ENCODE assay signal across 26 cellular contexts in genomic region chr12:53976823-53977595, GRCh38. TPM values are rescaled to one million over a fixed set of nuclear protein-coding genes. Genes with fewer than 3 reads are reported as not detected.
DNase-seq lines count a peak whose midpoint lies in the region; ATAC-seq and TF ChIP-seq lines count a peak whose summit lies in the region.
"Had no signal": no experiment of that assay in that cellular context is flagged by ENCODE, and none has a peak within 500 bp of the region (broad histone marks: within the 10 kb centered on the region; RNA-seq: fewer than 3 reads in every experiment).

No MANE protein-coding gene starts in this region.

- H3K27ac Mint-ChIP-seq in CD4-positive, alpha-beta T cell, result no peak overlapping the region
- H3K27ac Mint-ChIP-seq in nephron progenitor cell, result no peak overlapping the region
- no peak overlapping the region for H3K27ac Mint-ChIP-seq in neural progenitor cell
- H3K27ac Mint-ChIP-seq: activated T-helper 17 cell treated with anti-CD3 and anti-CD28 coated beads, Interleukin-2, amount 50 U/mL, for 72 hours had no signal

- peaks cover 98% of the 10 kb centered on the region for H3K27me3 ChIP-seq in CD4-positive, alpha-beta T cell (ENCODE audit: control insufficient read depth, insufficient read depth, low read length)
- H3K27me3 ChIP-seq in Panc1 (ENCODE audit: control insufficient read depth, insufficient read depth, low read length) (no peaks in the 10 kb centered on the region), neural progenitor cell (peaks cover 100% of the 10 kb centered on the region)

- no peak overlapping the region for H3K4me2 ChIP-seq in neural progenitor cell

- H3K4me1 ChIP-seq in Panc1 (ENCODE audit: control insufficient read depth, insufficient read depth, low read length), result peaks cover 63% of the 10 kb centered on the region
- no peaks in the 10 kb centered on the region for H3K4me1 ChIP-seq in neural progenitor cell

- no TSS peak for BruUV-seq in Panc1 (replicated peaks; lab: Mats Ljungman, UMichigan)

- CTCF ChIA-PET in CD4-positive, alpha-beta T cell (lab: Charles Lee), result interaction anchor here (1.4 kb wide), 1 partner anchor 28 kb away, joined by 3 read pairs; no protein-coding TSS in a partner anchor
- CTCF ChIA-PET in Panc1 (lab: Charles Lee), result interaction anchor here (0.7 to 1.0 kb wide), 2 partner anchors 147 to 220 kb away, joined by 3 to 5 read pairs; no protein-coding TSS in a partner anchor

- intact Hi-C loops in CD4-positive, alpha-beta T cell (cut with DNase I, micrococcal nuclease), result no loop called here
- intact Hi-C loops in Panc1 (cut with micrococcal nuclease; ENCODE audit: unreplicated experiment), result no loop called here

- no peak for DNase-seq in CD4-positive, alpha-beta T cell
- DNase-seq in Panc1 (ENCODE audit: low read depth, low spot score), result no peak
- no peak for DNase-seq in nephron progenitor cell
- DNase-seq in neural progenitor cell (ENCODE audit: low spot score), result no peak
- DNase-seq in activated CD8-positive, alpha-beta memory T cell treated with anti-CD3 and anti-CD28 coated beads, Interleukin-2, amount 50 U/mL, for 48 hours, result no peak
- DNase-seq: activated CD4-positive, alpha-beta T cell treated with anti-CD3 and anti-CD28 coated beads for 4 hours; C1 segment of cervical spinal cord; DMS 273 treated with DMSO at 0.1 percent for 48 hours; effector CD8-positive, alpha-beta T cell; GDM1; KBM-7; kidney; NCI-H187; NCI-H2227 treated with DMSO at 0.1 percent for 48 hours; NCI-H748 treated with DMSO at 0.1 percent for 48 hours; SHP77 treated with DMSO at 0.1 percent for 48 hours; stimulated activated CD4-positive, alpha-beta T cell treated with anti-CD3 and anti-CD28 coated beads, Interleukin-15, amount 100 ng/mL, for 24 hours; T-cell had no signal

- no peak overlapping the region for H3K27ac ChIP-seq in CD4-positive, alpha-beta T cell (ENCODE audit: low read depth, low read length)
- H3K27ac ChIP-seq in Panc1 (ENCODE audit: low read length) (peak overlapping the region; percentile 100), neural progenitor cell (no peak overlapping the region)
- H3K27ac ChIP-seq: right atrium auricular region, vagina had no signal

- H2AFZ ChIP-seq in neural progenitor cell (replicated peaks), result no peak overlapping the region

- POLR2A ChIA-PET in CD4-positive, alpha-beta T cell (lab: Charles Lee), result no interaction called here
- POLR2A ChIA-PET in Panc1 (lab: Charles Lee), result interaction anchor here (0.6 to 1.1 kb wide), 3 partner anchors 23 to 270 kb away, joined by 4 to 9 read pairs (median 8); partner anchors contain the start of genes HOXC13 and HOXC9

- in situ Hi-C loops in Panc1 (cut with HindIII; ENCODE audit: low pct_unique_long_range_greater_than_20kb, low sequenced_read_pairs), result no loop called here

- no peak for TF ChIP-seq CTCF in CD4-positive, alpha-beta T cell (IDR thresholded peaks at IDR 0.05)
- no peak for TF ChIP-seq CTCF in Panc1 (IDR thresholded peaks at IDR 0.05)
- no peak for TF ChIP-seq CTCF in nephron progenitor cell (IDR thresholded peaks at IDR 0.05)
- TF ChIP-seq CTCF in neural progenitor cell (IDR thresholded peaks at IDR 0.05), result no peak

- peaks cover 34% of the 10 kb centered on the region for H3K4me1 Mint-ChIP-seq in CD4-positive, alpha-beta T cell (ENCODE audit: low read depth)
- H3K4me1 Mint-ChIP-seq in nephron progenitor cell (peaks cover 88% of the 10 kb centered on the region), neural progenitor cell (no peaks in the 10 kb centered on the region)

- H3K9ac ChIP-seq in neural progenitor cell, result no peak overlapping the region

- H3K27me3 Mint-ChIP-seq in CD4-positive, alpha-beta T cell, result peaks cover 97% of the 10 kb centered on the region
- H3K27me3 Mint-ChIP-seq in nephron progenitor cell (ENCODE audit: low read depth, poor library complexity) (peaks cover 99% of the 10 kb centered on the region), neural progenitor cell (ENCODE audit: insufficient read depth, low read depth) (peaks cover 92% of the 10 kb centered on the region)

- H3K4me3 Mint-ChIP-seq in CD4-positive, alpha-beta T cell, result peak overlapping the region; percentile 26
- H3K4me3 Mint-ChIP-seq in nephron progenitor cell (peak overlapping the region; percentile 89), neural progenitor cell (no peak overlapping the region)
- H3K4me3 Mint-ChIP-seq: activated T-helper 17 cell treated with anti-CD3 and anti-CD28 coated beads, Interleukin-2, amount 50 U/mL, for 72 hours; T-cell had no signal

- H3K36me3 ChIP-seq in Panc1 (ENCODE audit: control insufficient read depth, insufficient read depth, low read length) (no peaks in the 10 kb centered on the region), neural progenitor cell (no peaks in the 10 kb centered on the region)
- H3K36me3 ChIP-seq: right atrium auricular region, vagina had no signal

- H3K79me2 ChIP-seq in neural progenitor cell (ENCODE audit: low read depth), result no peaks in the 10 kb centered on the region

- no peaks in the 10 kb centered on the region for H3K9me3 ChIP-seq in CD4-positive, alpha-beta T cell (ENCODE audit: control insufficient read depth, low read length)
- no peaks in the 10 kb centered on the region for H3K9me3 ChIP-seq in Panc1 (ENCODE audit: control insufficient read depth, insufficient read depth, low read depth, low read length)
- H3K9me3 ChIP-seq in neural progenitor cell (ENCODE audit: low read depth), result no peaks in the 10 kb centered on the region
- H3K9me3 ChIP-seq: right atrium auricular region, vagina had no signal

- no peaks in the 10 kb centered on the region for H3K9me3 Mint-ChIP-seq in CD4-positive, alpha-beta T cell
- no peaks in the 10 kb centered on the region for H3K9me3 Mint-ChIP-seq in nephron progenitor cell
- H3K9me3 Mint-ChIP-seq in neural progenitor cell, result peaks cover 5% of the 10 kb centered on the region
- H3K9me3 Mint-ChIP-seq: activated T-helper 17 cell treated with anti-CD3 and anti-CD28 coated beads, Interleukin-2, amount 50 U/mL, for 72 hours; T-cell had no signal

- H3F3A ChIP-seq in neural progenitor cell (ENCODE audit: low read depth), result no peaks in the 10 kb centered on the region

- peak overlapping the region; percentile 77 to 85; a peak in 3 of 4 replicates for H3K4me3 ChIP-seq in Panc1 (ENCODE audit: low read depth in 2 of 2, low read length in 2 of 2)
- no peak overlapping the region for H3K4me3 ChIP-seq in neural progenitor cell
- H3K4me3 ChIP-seq: lung, right atrium auricular region, vagina had no signal

- peaks cover 75% of the 10 kb centered on the region for H4K20me1 ChIP-seq in neural progenitor cell (ENCODE audit: low read depth)

- no peak for ATAC-seq in CD4-positive, alpha-beta T cell (ENCODE audit: poor library complexity)
- no peak for ATAC-seq in Panc1
- no peak for ATAC-seq in GM21360 (IDR thresholded peaks at IDR 0.05; ENCODE audit: unreplicated experiment)
- ATAC-seq: activated T-helper 17 cell treated with anti-CD3 and anti-CD28 coated beads, Interleukin-2, amount 50 U/mL, for 72 hours; T-cell had no signal

- peaks cover 4% of the 10 kb centered on the region for H3K36me3 Mint-ChIP-seq in CD4-positive, alpha-beta T cell (ENCODE audit: low read depth)
- H3K36me3 Mint-ChIP-seq in nephron progenitor cell (ENCODE audit: low read depth), result no peaks in the 10 kb centered on the region
- H3K36me3 Mint-ChIP-seq in neural progenitor cell, result no peaks in the 10 kb centered on the region

RNA-seq across cellular contexts. Expression of gene HOTAIR, which starts 2.3 kb away (rescaled TPM):
- total RNA-seq in CD4-positive, alpha-beta T cell, result not detected
- total RNA-seq in Panc1 (2021; ENCODE audit: unreplicated experiment) (31.7 TPM), neural progenitor cell (ENCODE audit: low replicate concordance) (not detected in 2 replicates)
- 25.6 TPM for polyA plus RNA-seq in Panc1 (2012; ENCODE audit: insufficient read length)
- total RNA-seq: activated T-helper 17 cell treated with anti-CD3 and anti-CD28 coated beads, Interleukin-2, amount 50 U/mL, for 72 hours; cerebellum; frontal cortex; right atrium auricular region; T-cell; vagina had no signal
- polyA plus RNA-seq: esophagus, lung had no signal

RNA-seq across cellular contexts. Expression of gene HOXC11, which starts 4.1 kb away (rescaled TPM):
- not detected for total RNA-seq in CD4-positive, alpha-beta T cell
- total RNA-seq in Panc1 (2021; ENCODE audit: unreplicated experiment) (17.0 TPM), neural progenitor cell (ENCODE audit: low replicate concordance) (not detected in 2 replicates)
- polyA plus RNA-seq in Panc1 (2012; ENCODE audit: insufficient read length), result 19.6 TPM
- total RNA-seq: activated T-helper 17 cell treated with anti-CD3 and anti-CD28 coated beads, Interleukin-2, amount 50 U/mL, for 72 hours; cerebellum; frontal cortex; lung; right atrium auricular region; T-cell; vagina had no signal
- polyA plus RNA-seq: esophagus, lung had no signal

RNA-seq across cellular contexts. Expression of gene HOXC10, which starts 7.9 kb away (rescaled TPM):
- not detected for total RNA-seq in CD4-positive, alpha-beta T cell
- total RNA-seq in Panc1 (2021; ENCODE audit: unreplicated experiment) (154 TPM), neural progenitor cell (ENCODE audit: low replicate concordance) (not detected in 2 replicates)
- polyA plus RNA-seq in Panc1 (2012; ENCODE audit: insufficient read length), result 178 TPM
- total RNA-seq: activated T-helper 17 cell treated with anti-CD3 and anti-CD28 coated beads, Interleukin-2, amount 50 U/mL, for 72 hours; cerebellum; frontal cortex; right atrium auricular region; vagina had no signal
- polyA plus RNA-seq: lung had no signal

RNA-seq across cellular contexts. Expression of gene HOXC12, which starts 22.3 kb away (rescaled TPM):
- not detected for total RNA-seq in CD4-positive, alpha-beta T cell
- total RNA-seq in Panc1 (2021; ENCODE audit: unreplicated experiment) (5.1 TPM), neural progenitor cell (ENCODE audit: low replicate concordance) (not detected in 2 replicates)
- polyA plus RNA-seq in Panc1 (2012; ENCODE audit: insufficient read length), result 15.1 TPM
- total RNA-seq: activated T-helper 17 cell treated with anti-CD3 and anti-CD28 coated beads, Interleukin-2, amount 50 U/mL, for 72 hours; cerebellum; frontal cortex; kidney; lung; right atrium auricular region; T-cell; vagina had no signal
- polyA plus RNA-seq: esophagus, lung had no signal

RNA-seq across cellular contexts. Expression of gene HOXC9, which starts 23.0 kb away (rescaled TPM):
- not detected for total RNA-seq in CD4-positive, alpha-beta T cell
- total RNA-seq in Panc1 (2021; ENCODE audit: unreplicated experiment) (37.2 TPM), neural progenitor cell (ENCODE audit: low replicate concordance) (not detected in 2 replicates)
- polyA plus RNA-seq in Panc1 (2012; ENCODE audit: insufficient read length), result 41.2 TPM
- total RNA-seq: activated T-helper 17 cell treated with anti-CD3 and anti-CD28 coated beads, Interleukin-2, amount 50 U/mL, for 72 hours; cerebellum; frontal cortex; lung; right atrium auricular region; T-cell; vagina had no signal

Comparison
In these comparisons a context has a peak if more than half of its experiments do, and no peak if none do; other contexts are left out.
1. RNA of gene HOTAIR, which starts 2.3 kb away (total RNA-seq): 31.7 TPM in Panc1 (single experiment); not detected in CD4-positive, alpha-beta T cell and not detected in neural progenitor cell; every median in the first group is over 10 times any median in the second.
2. RNA of gene HOXC11, which starts 4.1 kb away (total RNA-seq): 17.0 TPM in Panc1 (single experiment); not detected in CD4-positive, alpha-beta T cell and not detected in neural progenitor cell; every median in the first group is over 10 times any median in the second.
3. RNA of gene HOXC10, which starts 7.9 kb away (total RNA-seq): 154 TPM in Panc1 (single experiment); not detected in CD4-positive, alpha-beta T cell and not detected in neural progenitor cell; every median in the first group is over 100 times any median in the second.